In genomic region chr2:210476194-210477128, GRCh38 we compare ENCODE assay signal across 8 cellular contexts. TPM values are rescaled to one million over a fixed set of nuclear protein-coding genes. Genes with fewer than 3 reads are reported as not detected.
DNase-seq lines count a peak whose midpoint lies in the region; TF ChIP-seq lines count a peak whose summit lies in the region.

LANCL1 (minus strand) TSS chr2:210476759; CDS start chr2:210476396, 363 bp downstream.

- no peak within 1 kb of the TSS for H2BK20ac ChIP-seq in H9 (ENCODE audit: low read depth, low read length, poor library complexity, severe bottlenecking)

- peak within 1 kb of the TSS; percentile 74 for H3K9ac ChIP-seq in ES-I3 (ENCODE audit: low read depth, low read length)
- peak within 1 kb of the TSS; percentile 93 for H3K9ac ChIP-seq in H9 (ENCODE audit: extremely low read depth, insufficient read length, low read length)
- H3K9ac ChIP-seq in stomach smooth muscle (ENCODE audit: low read length in 2 of 2): peak within 1 kb of the TSS; percentile 81 to 91

- H3K27me3 ChIP-seq in H9 (ENCODE audit: insufficient read depth, low read length) (no peaks in the 10 kb centered on the region), MG63 (no peaks in the 10 kb centered on the region), SJCRH30 (no peaks in the 10 kb centered on the region), stomach smooth muscle (ENCODE audit: control insufficient read depth in 1 of 2, insufficient read depth in 2 of 2, low read length in 2 of 2) (no peaks in the 10 kb centered on the region)

- DNase-seq in H9 (peak; percentile 90), MG63 (peak; percentile 93), SJCRH30 (peak; percentile 91 to 93), foreskin fibroblast (peak; percentile 83 to 94), neural crest cell (ENCODE audit: low read depth, low spot score) (peak; percentile 76)
- peak; percentile 72 for DNase-seq in activated gamma-delta T cell treated with anti-CD3 and anti-CD28 coated beads, Interleukin-2, amount 50 U/mL, for 16 hours (ENCODE audit: low read depth)

- peak within 1 kb of the TSS; percentile 94 for H3K4me2 ChIP-seq in H9 (ENCODE audit: insufficient read depth, insufficient read length, low read length)

- no peaks in the 10 kb centered on the region for H3K79me1 ChIP-seq in H9 (ENCODE audit: insufficient read depth, low read depth, low read length, poor library complexity, severe bottlenecking)

- no peak within 1 kb of the TSS for H2BK120ac ChIP-seq in H9 (ENCODE audit: low read depth, low read length, poor library complexity, severe bottlenecking)

- H3K27ac ChIP-seq in H9 (ENCODE audit: insufficient read length, low read depth, low read length) (no peak within 1 kb of the TSS), SJCRH30 (peak within 1 kb of the TSS; percentile 69), stomach smooth muscle (ENCODE audit: low read length) (peak within 1 kb of the TSS; percentile 56)

- peaks cover 24 to 26% of the 10 kb centered on the region in 2 experiments for H3K4me1 Mint-ChIP-seq in H9
- peaks cover 30% of the 10 kb centered on the region for H3K4me1 Mint-ChIP-seq in neural crest cell

- no peaks in the 10 kb centered on the region for H3K79me2 ChIP-seq in H9 (ENCODE audit: insufficient read depth, low read length)

- H3K4me1 ChIP-seq in ES-I3 (ENCODE audit: insufficient read depth, low read length) (0 out of 2 replicates have a peak, but pooled peaks cover 4% of the 10 kb centered on the region), H9 (ENCODE audit: insufficient read depth, low read length) (no peaks in the 10 kb centered on the region; the same call in 1 of the 2 replicates), SJCRH30 (no peaks in the 10 kb centered on the region; the same call in none of the 2 replicates), stomach smooth muscle (ENCODE audit: control insufficient read depth, insufficient read depth, low read length) (no peaks in the 10 kb centered on the region)

- H3K9me3 ChIP-seq in ES-I3 (ENCODE audit: control insufficient read depth, insufficient read depth, low read length) (no peaks in the 10 kb centered on the region), H9 (ENCODE audit: control insufficient read depth, low read depth, low read length) (no peaks in the 10 kb centered on the region), MG63 (no peaks in the 10 kb centered on the region), SJCRH30 (replicated peaks) (no peaks in the 10 kb centered on the region), stomach smooth muscle (ENCODE audit: control insufficient read depth in 2 of 2, low read length in 2 of 2) (no peaks in the 10 kb centered on the region)

- H3K23me2 ChIP-seq in H9 (ENCODE audit: insufficient read length, low read depth, low read length, poor library complexity, severe bottlenecking): peaks cover 5% of the 10 kb centered on the region

- H3K36me3 ChIP-seq in ES-I3 (ENCODE audit: insufficient read depth, low read length) (peaks cover 4% of the 10 kb centered on the region; the same call in 1 of the 2 replicates), MG63 (peaks cover 17% of the 10 kb centered on the region), SJCRH30 (peaks cover 5% of the 10 kb centered on the region; the same call in 1 of the 2 replicates), stomach smooth muscle (ENCODE audit: control insufficient read depth in 2 of 2, insufficient read depth in 2 of 2, low read length in 2 of 2) (peaks cover 5 to 8% of the 10 kb centered on the region in 2 donors)

- H3K27ac Mint-ChIP-seq in H9 (peak within 1 kb of the TSS; percentile 79 to 98 (median 97)), neural crest cell (ENCODE audit: unreplicated experiment) (peak within 1 kb of the TSS; percentile 97)

- peak within 1 kb of the TSS; percentile 87 for H3K18ac ChIP-seq in H9 (ENCODE audit: insufficient read length, low read depth, low read length)

- no peak within 1 kb of the TSS for H2AK5ac ChIP-seq in H9 (ENCODE audit: insufficient read length, low read length)

- H2BK5ac ChIP-seq in H9 (ENCODE audit: insufficient read length, low read length): no peak within 1 kb of the TSS

- no peak within 1 kb of the TSS for H2BK15ac ChIP-seq in H9 (ENCODE audit: low read depth, low read length)

- no peak within 1 kb of the TSS for H3K56ac ChIP-seq in H9 (ENCODE audit: insufficient read length, low read depth, low read length)

- H4K8ac ChIP-seq in H9 (replicated peaks; ENCODE audit: insufficient read length, low read depth, low read length): no peak within 1 kb of the TSS

- H3K36me3 Mint-ChIP-seq in H9 (ENCODE audit: insufficient read depth in 1 of 3, low read depth in 3 of 3) (peaks cover 4 to 21% (median 14%) of the 10 kb centered on the region in 3 experiments; a peak in 5 of 7 replicates), neural crest cell (ENCODE audit: low read depth) (peaks cover 7% of the 10 kb centered on the region)

- H3K4ac ChIP-seq in H9 (ENCODE audit: low read depth, low read length): no peak within 1 kb of the TSS

- TF ChIP-seq CTCF in H9 (conservative IDR thresholded peaks at IDR 0.05) (no peak), foreskin fibroblast (IDR thresholded peaks at IDR 0.05; ENCODE audit: low read depth, low read length) (no peak), neural crest cell (conservative IDR thresholded peaks at IDR 0.05) (no peak)

- WGBS in H9 (ENCODE audit: extremely low coverage, insufficient read length, low lambda C conversion rate): no CpG with 5 or more reads among the region's 49 CpGs

- no peak within 1 kb of the TSS for H4K91ac ChIP-seq in H9 (ENCODE audit: insufficient read length, low read depth, low read length)

- no peak within 1 kb of the TSS for H3K23ac ChIP-seq in H9 (ENCODE audit: insufficient read length, low read depth, low read length)

- H3K4me3 ChIP-seq in MG63: peak within 1 kb of the TSS; percentile 72
- H3K4me3 ChIP-seq in SJCRH30: peak within 1 kb of the TSS; percentile 83
- peak within 1 kb of the TSS; percentile 76 to 82 for H3K4me3 ChIP-seq in foreskin fibroblast (ENCODE audit: low read depth in 1 of 2, low read length in 2 of 2)
- H3K4me3 ChIP-seq in stomach smooth muscle (ENCODE audit: low read length in 2 of 2): peak within 1 kb of the TSS; percentile 89 to 90

- H3K27me3 Mint-ChIP-seq in H9 (ENCODE audit: low read depth): no peaks in the 10 kb centered on the region
- no peaks in the 10 kb centered on the region for H3K27me3 Mint-ChIP-seq in neural crest cell (ENCODE audit: low read depth)

- peak within 1 kb of the TSS; percentile 97 for H2AFZ ChIP-seq in H9 (ENCODE audit: low read length)

- peak within 1 kb of the TSS; percentile 97 for H3K14ac ChIP-seq in H9 (ENCODE audit: insufficient read depth, low read length)

- no peaks in the 10 kb centered on the region for H3K9me3 Mint-ChIP-seq in H9
- no peaks in the 10 kb centered on the region for H3K9me3 Mint-ChIP-seq in neural crest cell

- H4K20me1 ChIP-seq in H9 (ENCODE audit: control insufficient read depth, insufficient read depth, insufficient read length): no peaks in the 10 kb centered on the region

- H3T11ph ChIP-seq in H9 (ENCODE audit: low read length): no peak within 1 kb of the TSS

- H3K4me3 Mint-ChIP-seq in H9 (peak within 1 kb of the TSS; percentile 92 to 97), neural crest cell (peak within 1 kb of the TSS; percentile 95)

- H2BK12ac ChIP-seq in H9 (ENCODE audit: insufficient read length, low read depth, low read length): no peak within 1 kb of the TSS

- H4K5ac ChIP-seq in H9 (ENCODE audit: insufficient read length, low read depth, low read length): no peak within 1 kb of the TSS

RNA-seq across cellular contexts. Expression of gene LANCL1, which starts in this region (rescaled TPM):
- total RNA-seq in H9 (2021): 47.8 and 49.9 TPM in 2 replicates
- total RNA-seq in MG63 (2014; rRNA removed; shearing (Covaris generic); ENCODE audit: low replicate concordance): 47.5 and 70.8 TPM in 2 replicates
- 38.2 and 42.9 TPM in 2 replicates for total RNA-seq in SJCRH30 (2014; rRNA removed; shearing (Covaris generic))
- total RNA-seq in neural crest cell: 37.2 and 40.4 TPM in 2 replicates
